Comparison of ENCODE assay signal across 8 cellular contexts in the genomic region with DNA sequence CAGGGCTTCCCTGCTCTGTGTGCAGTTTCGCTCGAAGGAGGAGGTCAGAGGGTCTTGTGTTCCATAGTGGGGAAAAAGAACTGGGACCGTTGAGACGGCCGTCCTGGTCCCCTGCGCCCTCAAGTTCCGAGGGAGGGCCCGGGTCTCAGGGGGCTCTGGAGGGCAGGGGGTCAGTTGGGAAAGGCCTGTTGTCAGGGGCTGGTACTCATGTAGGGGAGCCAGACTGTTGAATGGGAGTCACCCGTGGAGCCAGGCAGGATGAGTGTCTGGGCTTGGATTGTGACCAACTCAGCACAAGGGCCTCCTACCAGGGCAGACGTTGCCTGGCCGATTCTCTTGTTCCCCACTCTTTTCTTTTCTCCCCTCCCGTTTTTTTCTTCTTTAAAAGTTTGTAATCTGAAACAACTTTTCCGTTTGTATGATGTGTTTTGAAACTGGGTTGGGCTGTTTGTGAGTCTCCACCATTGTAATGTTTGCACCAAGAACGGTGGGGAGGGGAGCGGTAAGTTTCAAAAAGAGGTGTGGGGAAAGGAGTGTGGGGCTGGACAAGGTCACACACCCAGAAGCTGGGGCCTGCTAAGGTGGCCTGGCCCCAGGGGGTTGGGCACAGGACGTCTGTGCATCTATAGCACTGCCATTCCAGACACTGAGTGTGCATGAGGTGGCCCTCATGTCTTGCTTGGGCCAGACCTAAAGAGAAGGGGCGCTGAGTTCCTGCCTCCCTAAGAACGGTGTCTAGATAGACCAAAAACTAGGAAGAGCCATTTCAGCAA. TPM values are rescaled to one million over a fixed set of nuclear protein-coding genes. Genes with fewer than 3 reads are reported as not detected.
DNase-seq lines count a peak whose midpoint lies in the region; ATAC-seq and TF ChIP-seq lines count a peak whose summit lies in the region.

No MANE protein-coding gene starts in this region.

- H3K27ac Mint-ChIP-seq in IgD-negative memory B cell = peak overlapping the region; percentile 86 to 97 (median 95)
- H3K27ac Mint-ChIP-seq in activated naive CD4-positive, alpha-beta T cell treated with anti-CD3 and anti-CD28 coated beads, Interleukin-2, amount 50 U/mL, for 72 hours = peak overlapping the region; percentile 87 to 98

- H3K36me3 ChIP-seq in heart right ventricle (no peaks in the 10 kb centered on the region), psoas muscle (ENCODE audit: insufficient read depth in 1 of 2, low read depth in 1 of 2) (no peaks in the 10 kb centered on the region)

- WGBS in heart right ventricle, 2 donors = 33 to 38% methylated on average over 18 of the region's 18 CpGs
- 45 to 50% (median 48%) methylated on average over 18 of the region's 18 CpGs for WGBS in psoas muscle, 3 donors

- intact Hi-C loops in heart right ventricle (cut with DNase I) = loop anchor here in 3 of 10 donors (5.0 to 10.0 kb wide), 3 partner anchors 75 to 218 kb away; no protein-coding TSS in a partner anchor
- intact Hi-C loops in psoas muscle (cut with DNase I) = loop anchor here in 1 of 2 donors (5.0 kb wide), 1 partner anchor 75 kb away; no protein-coding TSS in a partner anchor

- H3K27ac ChIP-seq in heart right ventricle (peak overlapping the region in 9 of 10 donors; percentile 80 to 96 (median 88)), psoas muscle (peak overlapping the region; percentile 67)

- H3K4me3 ChIP-seq in heart right ventricle (peak overlapping the region; percentile 58 to 95 (median 76)), psoas muscle (peak overlapping the region; percentile 83)

- peak; percentile 51 to 61 for ATAC-seq in activated naive CD4-positive, alpha-beta T cell treated with anti-CD3 and anti-CD28 coated beads, Interleukin-2, amount 50 U/mL, for 72 hours
- peak; percentile 55 to 83 (median 69) for ATAC-seq in heart right ventricle
- ATAC-seq in psoas muscle = peak; percentile 46 to 68 (median 64)
- no peak for ATAC-seq in HG02938 (IDR thresholded peaks at IDR 0.05; ENCODE audit: unreplicated experiment)
- ATAC-seq in HG03196 (IDR thresholded peaks at IDR 0.05; ENCODE audit: unreplicated experiment) = no peak

- H3K27me3 Mint-ChIP-seq in IgD-negative memory B cell = no peaks in the 10 kb centered on the region

- peaks cover 39 to 47% (median 43%) of the 10 kb centered on the region in 3 donors for H3K4me1 Mint-ChIP-seq in IgD-negative memory B cell

- H3K4me1 ChIP-seq in heart right ventricle = peaks cover 0 to 41% (median 12%) of the 10 kb centered on the region in 9 donors
- H3K4me1 ChIP-seq in psoas muscle = no peaks in the 10 kb centered on the region

- H3K36me3 Mint-ChIP-seq in IgD-negative memory B cell = peaks cover 2% of the 10 kb centered on the region
- peaks cover 15 to 20% of the 10 kb centered on the region in 2 donors for H3K36me3 Mint-ChIP-seq in activated naive CD4-positive, alpha-beta T cell treated with anti-CD3 and anti-CD28 coated beads, Interleukin-2, amount 50 U/mL, for 72 hours

- TF ChIP-seq CTCF in heart right ventricle (IDR thresholded peaks at IDR 0.05) (peak in 1 of 9 donors; percentile 3), psoas muscle (IDR thresholded peaks at IDR 0.05) (no peak)

- H3K9me3 Mint-ChIP-seq in IgD-negative memory B cell = no peaks in the 10 kb centered on the region
- H3K9me3 Mint-ChIP-seq in activated naive CD4-positive, alpha-beta T cell treated with anti-CD3 and anti-CD28 coated beads, Interleukin-2, amount 50 U/mL, for 72 hours = no peaks in the 10 kb centered on the region

- H3K27me3 ChIP-seq in heart right ventricle (no peaks in the 10 kb centered on the region), psoas muscle (ENCODE audit: insufficient read depth in 3 of 3, low read length in 2 of 3) (no peaks in the 10 kb centered on the region)

- H3K4me3 Mint-ChIP-seq in IgD-negative memory B cell = peak overlapping the region; percentile 90 to 99 (median 98)

- H3K9me3 ChIP-seq in heart right ventricle (no peaks in the 10 kb centered on the region), psoas muscle (no peaks in the 10 kb centered on the region)

- DNase-seq in EL (peak; percentile 68), heart right ventricle (peak; percentile 30 to 59), psoas muscle (peak; percentile 49 to 63), NCI-H526 treated with DMSO at 0.1 percent for 48 hours (lab: John Stamatoyannopoulos, UW) (no peak)
- DNase-seq in activated naive CD4-positive, alpha-beta T cell treated with anti-CD3 and anti-CD28 coated beads, Interleukin-2, amount 50 U/mL, for 72 hours (ENCODE audit: low spot score in 2 of 2) = peak in 1 of 2 donors; percentile 38

RNA-seq across cellular contexts. Expression of a gene that starts 1.1 kb away (rescaled TPM):
- polyA plus RNA-seq in IgD-negative memory B cell = 141 TPM
- total RNA-seq in activated naive CD4-positive, alpha-beta T cell treated with anti-CD3 and anti-CD28 coated beads, Interleukin-2, amount 50 U/mL, for 72 hours = 10 to 100 TPM; 34.2 to 59.9 TPM
- 1 to 10 TPM; 1.7 to 9.2 (median 2.8) TPM for total RNA-seq in heart right ventricle
- 1 to 10 TPM; 4.5 to 7.2 TPM for polyA plus RNA-seq in heart right ventricle
- total RNA-seq in psoas muscle = 10 to 100 TPM in 1 of 4 donors, 1 to 10 TPM in 3; 2.6 to 18.5 (median 6.1) TPM
- 1 to 10 TPM in 2 of 3 donors, under 1 TPM in 1; 0.65 to 2.6 (median 1.9) TPM for polyA plus RNA-seq in psoas muscle

Comparison
In these comparisons a context has a peak if more than half of its experiments do, and no peak if none do; other contexts are left out.
1. ATAC-seq: peak in activated naive CD4-positive, alpha-beta T cell treated with anti-CD3 and anti-CD28 coated beads, Interleukin-2, amount 50 U/mL, for 72 hours (2 of 2), heart right ventricle (8 of 8) and psoas muscle (4 of 4); none in HG02938 (single experiment) and HG03196 (single experiment).